17 cellular contexts compared by ENCODE assay signal in the genomic region with DNA sequence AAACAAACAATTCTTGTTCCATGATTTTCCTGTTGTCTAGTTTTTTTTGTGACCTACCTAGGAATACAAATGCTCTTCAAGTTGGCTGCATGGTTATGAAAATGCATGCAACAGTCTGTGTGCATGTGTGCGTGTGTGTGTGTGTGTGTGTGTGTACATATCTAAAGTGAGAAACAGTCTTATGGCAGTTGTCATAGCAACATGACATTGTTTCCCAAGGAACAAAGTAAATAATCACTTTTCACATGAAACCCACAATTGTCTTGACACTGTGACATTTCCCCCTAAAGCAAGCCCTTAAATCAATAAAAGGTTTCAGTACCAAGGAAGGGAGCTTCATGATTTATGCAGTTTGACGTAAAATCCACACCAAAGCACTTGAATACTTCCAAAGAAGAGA.
DNase-seq lines count a peak whose midpoint lies in the region; TF ChIP-seq lines count a peak whose summit lies in the region.
"Had no signal": no experiment of that assay in that cellular context is flagged by ENCODE, and none has a peak within 500 bp of the region (broad histone marks: within the 10 kb centered on the region; RNA-seq: fewer than 3 reads in every experiment).

No MANE protein-coding gene starts in this region.

- TF ChIP-seq CTCF in endothelial cell (IDR thresholded peaks at IDR 0.05; ENCODE audit: unreplicated experiment) (no peak), neural crest cell (conservative IDR thresholded peaks at IDR 0.05) (no peak), adrenal gland (IDR thresholded peaks at IDR 0.05) (no peak)

- H3K4me3 ChIP-seq in adrenal gland, result no peak overlapping the region
- H3K4me3 ChIP-seq: BLaER1 treated with 17β-estradiol and CSF1 and Interleukin-3, amounts not matched to agents 10 nM and 100 nM; GM23248 had no signal

- peak overlapping the region; percentile 25 for H3K27ac Mint-ChIP-seq in endothelial cell (ENCODE audit: unreplicated experiment)
- peak overlapping the region; percentile 45 for H3K27ac Mint-ChIP-seq in neural crest cell (ENCODE audit: unreplicated experiment)
- H3K27ac Mint-ChIP-seq: B cell; CD4-positive, alpha-beta T cell had no signal

- H3K36me3 Mint-ChIP-seq in endothelial cell (ENCODE audit: low read depth, unreplicated experiment) (no peaks in the 10 kb centered on the region), neural crest cell (ENCODE audit: low read depth) (peaks cover 8% of the 10 kb centered on the region)

- WGBS in adrenal gland, 4 donors, result 69 to 83% (median 72%) methylated on average over 2 of the region's 2 CpGs

- no peaks in the 10 kb centered on the region for H3K4me1 ChIP-seq in adrenal gland (replicated peaks in 1 of 2)
- H3K4me1 ChIP-seq: BLaER1 treated with 17β-estradiol and CSF1 and Interleukin-3, amounts not matched to agents 10 nM and 100 nM had no signal

- no peaks in the 10 kb centered on the region for H3K36me3 ChIP-seq in adrenal gland (replicated peaks in 1 of 2)
- H3K36me3 ChIP-seq: BLaER1 treated with 17β-estradiol and CSF1 and Interleukin-3, amounts not matched to agents 10 nM and 100 nM had no signal

- no peaks in the 10 kb centered on the region for H3K27me3 ChIP-seq in adrenal gland
- H3K27me3 ChIP-seq: BLaER1 treated with 17β-estradiol and CSF1 and Interleukin-3, amounts not matched to agents 10 nM and 100 nM had no signal

- H3K9me3 Mint-ChIP-seq in endothelial cell (ENCODE audit: unreplicated experiment), result no peaks in the 10 kb centered on the region
- peaks cover 12% of the 10 kb centered on the region for H3K9me3 Mint-ChIP-seq in neural crest cell

- H3K4me1 Mint-ChIP-seq in endothelial cell (ENCODE audit: unreplicated experiment) (no peaks in the 10 kb centered on the region), neural crest cell (peaks cover 18% of the 10 kb centered on the region)
- H3K4me1 Mint-ChIP-seq: B cell had no signal

- TF ChIP-seq POLR2A in adrenal gland (IDR thresholded peaks at IDR 0.05), result no peak

- no peak overlapping the region for H3K4me3 Mint-ChIP-seq in endothelial cell (ENCODE audit: unreplicated experiment)
- no peak overlapping the region for H3K4me3 Mint-ChIP-seq in neural crest cell
- H3K4me3 Mint-ChIP-seq: B cell; CD4-positive, alpha-beta T cell had no signal

- DNase-seq in NCI-H146 (lab: John Stamatoyannopoulos, UW) (peak; percentile 1), NCI-H146 treated with DMSO at 0.1 percent for 48 hours (lab: John Stamatoyannopoulos, UW; ENCODE audit: unreplicated experiment) (no peak), NCI-H748 (lab: John Stamatoyannopoulos, UW; ENCODE audit: unreplicated experiment) (peak; percentile 69), endothelial cell (ENCODE audit: low spot score) (no peak), neural crest cell (ENCODE audit: low read depth, low spot score) (no peak), NCI-H1105 treated with DMSO at 0.1 percent for 48 hours (lab: John Stamatoyannopoulos, UW) (no peak), adrenal gland (no peak)
- no peak for DNase-seq in activated naive CD4-positive, alpha-beta T cell treated with Interleukin-2 at 50 U/mL for 16 hours
- DNase-seq: CD4-positive, alpha-beta T cell; DMS153; DND-41; EL; GM23248; HCEC 1CT had no signal

- H3K9me3 ChIP-seq in adrenal gland (replicated peaks in 1 of 3), result no peaks in the 10 kb centered on the region

- H3K27me3 Mint-ChIP-seq in endothelial cell (ENCODE audit: unreplicated experiment) (no peaks in the 10 kb centered on the region), neural crest cell (ENCODE audit: low read depth) (no peaks in the 10 kb centered on the region)
- H3K27me3 Mint-ChIP-seq: B cell; CD4-positive, alpha-beta T cell had no signal

- intact Hi-C loops in adrenal gland (cut with DNase I), result no loop called here

- H3K27ac ChIP-seq in adrenal gland, result no peak overlapping the region
- H3K27ac ChIP-seq: BLaER1 treated with 17β-estradiol and CSF1 and Interleukin-3, amounts not matched to agents 10 nM and 100 nM; GM23248; HL-60 had no signal

Comparison
In these comparisons a context has a peak if more than half of its experiments do, and no peak if none do; other contexts are left out.
1. DNase-seq: peak in NCI-H146 (single experiment) and NCI-H748 (single experiment); none in NCI-H146 treated with DMSO at 0.1 percent for 48 hours (single experiment), endothelial cell (single experiment), neural crest cell (single experiment), activated naive CD4-positive, alpha-beta T cell treated with Interleukin-2 at 50 U/mL for 16 hours (single experiment), NCI-H1105 treated with DMSO at 0.1 percent for 48 hours (single experiment) and adrenal gland (0 of 7).